1 cellular context compared by ENCODE assay signal in the genomic region with DNA sequence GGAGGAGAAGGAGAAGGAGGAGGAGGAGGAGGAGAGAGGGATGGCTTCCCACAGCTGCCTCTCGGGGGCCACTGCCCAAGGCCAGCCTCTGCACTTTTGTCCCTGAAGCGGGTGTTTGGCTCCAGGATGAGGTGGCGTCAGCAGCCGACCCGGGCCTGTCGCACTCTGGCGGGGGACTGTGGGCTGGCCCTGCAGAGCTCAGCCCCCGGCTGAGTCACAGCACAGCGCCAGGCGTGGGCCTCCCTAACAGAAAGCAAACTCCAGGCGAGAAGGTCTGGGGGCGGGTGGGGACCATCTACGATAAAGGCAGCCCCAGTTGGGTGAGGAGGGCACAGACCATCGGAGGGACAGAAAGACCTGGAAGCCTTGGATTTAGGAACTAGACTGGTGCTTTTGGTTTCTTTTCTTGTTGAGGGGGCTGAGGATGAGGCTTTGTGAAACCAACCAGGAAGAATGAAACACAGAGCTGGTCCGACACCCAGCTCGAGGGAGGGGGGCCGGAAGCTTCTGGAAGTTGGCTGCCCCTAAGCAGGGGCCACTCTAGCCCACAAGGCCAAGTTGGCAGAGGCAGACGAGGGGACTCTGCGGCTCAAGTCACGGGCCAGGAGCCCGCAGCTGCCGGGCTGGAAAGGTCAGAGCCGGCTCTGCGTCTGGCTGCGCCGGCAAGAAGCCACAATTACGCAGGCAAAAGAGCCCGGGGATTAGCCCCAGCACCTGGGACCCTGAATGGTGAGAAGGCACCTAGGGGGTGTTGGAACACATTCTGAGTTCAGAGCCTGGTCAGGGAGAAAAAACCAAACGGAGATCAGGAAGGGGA.
TF ChIP-seq lines count a peak whose summit lies in the region.

No MANE protein-coding gene starts in this region.

TF ChIP-seq in H1, 55 proteins besides CTCF, POLR2A, EP300 and RAD21:
- TF ChIP-seq POLR2AphosphoS5 (IDR thresholded peaks at IDR 0.05; ENCODE audit: low read depth, low read length) (no peak), SP2 (IDR thresholded peaks at IDR 0.05; ENCODE audit: low read length) (no peak), CHD1 (IDR thresholded peaks at IDR 0.05; ENCODE audit: low read depth, low read length) (no peak), RBBP5 (IDR thresholded peaks at IDR 0.05; ENCODE audit: borderline replicate concordance, low read depth, low read length) (peak; percentile 72; the same call in 1 of the 2 replicates)
- TF ChIP-seq, protein P1, sequence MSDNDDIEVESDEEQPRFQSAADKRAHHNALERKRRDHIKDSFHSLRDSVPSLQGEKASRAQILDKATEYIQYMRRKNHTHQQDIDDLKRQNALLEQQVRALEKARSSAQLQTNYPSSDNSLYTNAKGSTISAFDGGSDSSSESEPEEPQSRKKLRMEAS (IDR thresholded peaks at IDR 0.05), result no peak
